1 cellular context compared by ENCODE assay signal in genomic region chr7:123662293-123662692, GRCh38.
A peak's percentile ranks its signal among the peaks of the same experiment; 100 is the strongest.
TF ChIP-seq lines count a peak whose summit lies in the region.

No MANE protein-coding gene starts in this region.

TF ChIP-seq in K562, 482 proteins besides CTCF, POLR2A, EP300 and RAD21:
- TF ChIP-seq RBM34 (IDR thresholded peaks at IDR 0.05; ENCODE audit: borderline replicate concordance, insufficient read depth, low read length) (no peak), HOMEZ (CRISPR knock-in tag; IDR thresholded peaks at IDR 0.05) (no peak), ATF1 (CRISPR knock-in tag; IDR thresholded peaks at IDR 0.05) (no peak), ATF1 (tag; IDR thresholded peaks at IDR 0.05) (0 out of 2 replicates have a peak, but pooled peaks have one; percentile 1), NR2C2 (CRISPR knock-in tag; IDR thresholded peaks at IDR 0.05) (peak; percentile 52; the same call in 1 of the 2 replicates), NR2C2 (tag; IDR thresholded peaks at IDR 0.05) (no peak), MGA (IDR thresholded peaks at IDR 0.05) (0 out of 2 replicates have a peak, but pooled peaks have one; percentile 8), ZFP91 (CRISPR knock-in tag; IDR thresholded peaks at IDR 0.05) (peak; percentile 62; the same call in 1 of the 2 replicates), ZC3H8 (IDR thresholded peaks at IDR 0.05) (no peak), ZNF561 (CRISPR knock-in tag; conservative IDR thresholded peaks at IDR 0.05) (no peak)
